Comparison of ENCODE assay signal across 32 cellular contexts in the genomic region with DNA sequence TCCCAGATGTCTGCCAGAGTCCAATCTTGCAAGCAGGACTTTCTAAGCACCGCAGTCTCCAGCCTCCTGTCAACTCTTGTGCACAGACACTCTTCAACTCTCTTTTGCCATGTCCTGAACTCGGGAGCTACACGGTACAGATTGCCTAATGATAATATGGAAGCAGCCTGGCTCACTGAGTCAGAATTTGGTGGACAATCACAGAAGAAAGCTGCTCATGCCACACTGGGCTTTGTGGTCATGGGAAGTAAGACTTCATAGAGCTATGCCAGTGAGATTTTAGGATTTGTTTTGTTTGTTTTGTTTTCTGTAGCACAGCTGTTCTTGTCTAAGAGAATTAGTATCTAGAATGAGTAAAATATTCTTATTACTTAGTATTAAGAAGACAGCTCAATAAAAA.
"Had no signal": no experiment of that assay in that cellular context is flagged by ENCODE, and none has a peak within 500 bp of the region (broad histone marks: within the 10 kb centered on the region; RNA-seq: fewer than 3 reads in every experiment).

No MANE protein-coding gene starts in this region.

- H3K9me3 ChIP-seq: ascending aorta, MG63 had no signal

- H3K4me3 ChIP-seq: ascending aorta, cardiac muscle cell, K562, MG63 had no signal

- ATAC-seq: activated CD8-positive, alpha-beta T cell treated with anti-CD3 and anti-CD28 coated beads for 36 hours; activated T-cell treated with anti-CD3 and anti-CD28 coated beads, Interleukin-2, amount 50 U/mL, for 72 hours; activated T-helper 17 cell treated with anti-CD3 and anti-CD28 coated beads, Interleukin-2, amount 50 U/mL, for 72 hours; K562; PC-3; Right ventricle myocardium inferior had no signal

- H3K27me3 ChIP-seq: ascending aorta, cardiac muscle cell, MG63 had no signal

- H3K36me3 Mint-ChIP-seq: activated naive CD8-positive, alpha-beta T cell treated with anti-CD3 and anti-CD28 coated beads for 36 hours had no signal

- H3K27ac Mint-ChIP-seq: activated CD4-positive, alpha-beta T cell treated with anti-CD3 and anti-CD28 coated beads, Interleukin-2, amount 10 ng/mL, durations not matched to agents 24 days and 14 days; activated CD8-positive, alpha-beta T cell treated with anti-CD3 and anti-CD28 coated beads for 36 hours; activated naive CD8-positive, alpha-beta T cell treated with anti-CD3 and anti-CD28 coated beads for 36 hours; activated T-cell treated with anti-CD3 and anti-CD28 coated beads, Interleukin-2, amount 50 U/mL, for 72 hours; activated T-helper 17 cell treated with anti-CD3 and anti-CD28 coated beads, Interleukin-2, amount 50 U/mL, for 72 hours; T-helper 1 cell treated with Interleukin-12 subunit alpha and Interleukin-12 subunit beta and Interleukin-4 antibody, amounts not matched to agents 30 μg/mL and 1 μg/mL, for 36 hours; T-helper 2 cell treated with Interferon-gamma antibody and Interleukin-4, amounts not matched to agents 5 μg/mL and 100 μg/mL, for 36 hours had no signal

- DNase-seq: activated CD4-positive, alpha-beta T cell treated with anti-CD3 and anti-CD28 coated beads, Interleukin-2, amount 10 ng/mL, durations not matched to agents 24 days and 14 days; activated CD4-positive, alpha-beta T cell treated with anti-CD3 and anti-CD28 coated beads, Interleukin-2, amount 50 U/mL, for 4 hours; activated CD8-positive, alpha-beta T cell treated with anti-CD3 and anti-CD28 coated beads for 36 hours; activated effector memory CD4-positive, alpha-beta T cell treated with anti-CD3 and anti-CD28 coated beads, Interleukin-2, amount 50 U/mL, for 16 hours; activated naive CD4-positive, alpha-beta T cell; activated naive CD4-positive, alpha-beta T cell treated with anti-CD3 and anti-CD28 coated beads, Interleukin-2, amount 50 U/mL, for 16 hours; activated naive CD8-positive, alpha-beta T cell treated with anti-CD3 and anti-CD28 coated beads for 36 hours; activated T-cell treated with anti-CD3 and anti-CD28 coated beads, Interleukin-2, amount 50 U/mL, for 1 hour; activated T-cell treated with anti-CD3 and anti-CD28 coated beads, Interleukin-2, amount 50 U/mL, for 72 hours; amygdala; IMR-90; MG63; NCI-H1048; NCI-H1436 treated with DMSO at 0.1 percent for 48 hours; NCI-H187; NCI-H2029 treated with DMSO at 0.1 percent for 48 hours; NCI-H2107; NCI-H2171; NCI-H510A; NCI-H526; NCI-H748 treated with DMSO at 0.1 percent for 48 hours; NK-92 treated with Interleukin-12 subunit alpha and Interleukin-12 subunit beta, amount 100 ng/mL, for 24 hours; PC-3; SIG-M5 had no signal

- H3K4me1 Mint-ChIP-seq: activated CD4-positive, alpha-beta T cell treated with anti-CD3 and anti-CD28 coated beads, Interleukin-2, amount 10 ng/mL, durations not matched to agents 24 days and 14 days; activated T-helper 17 cell treated with anti-CD3 and anti-CD28 coated beads, Interleukin-2, amount 50 U/mL, for 72 hours had no signal

- H3K4me1 ChIP-seq: ascending aorta had no signal

- H3K36me3 ChIP-seq: ascending aorta, cardiac muscle cell, MG63 had no signal

- H3K4me3 Mint-ChIP-seq: activated CD4-positive, alpha-beta T cell treated with anti-CD3 and anti-CD28 coated beads, Interleukin-2, amount 10 ng/mL, durations not matched to agents 24 days and 14 days; activated CD8-positive, alpha-beta T cell treated with anti-CD3 and anti-CD28 coated beads for 36 hours; activated naive CD8-positive, alpha-beta T cell treated with anti-CD3 and anti-CD28 coated beads for 36 hours; activated T-cell treated with anti-CD3 and anti-CD28 coated beads, Interleukin-2, amount 50 U/mL, for 72 hours; activated T-helper 17 cell treated with anti-CD3 and anti-CD28 coated beads, Interleukin-2, amount 50 U/mL, for 72 hours; T-helper 1 cell treated with Interleukin-12 subunit alpha and Interleukin-12 subunit beta and Interleukin-4 antibody, amounts not matched to agents 30 μg/mL and 1 μg/mL, for 36 hours; T-helper 2 cell treated with Interferon-gamma antibody and Interleukin-4, amounts not matched to agents 5 μg/mL and 100 μg/mL, for 36 hours had no signal

- H3K9me3 Mint-ChIP-seq: activated CD4-positive, alpha-beta T cell treated with anti-CD3 and anti-CD28 coated beads, Interleukin-2, amount 10 ng/mL, durations not matched to agents 24 days and 14 days; activated CD8-positive, alpha-beta T cell treated with anti-CD3 and anti-CD28 coated beads for 36 hours; activated naive CD8-positive, alpha-beta T cell treated with anti-CD3 and anti-CD28 coated beads for 36 hours; activated T-cell treated with anti-CD3 and anti-CD28 coated beads, Interleukin-2, amount 50 U/mL, for 72 hours; activated T-helper 17 cell treated with anti-CD3 and anti-CD28 coated beads, Interleukin-2, amount 50 U/mL, for 72 hours; T-helper 1 cell treated with Interleukin-12 subunit alpha and Interleukin-12 subunit beta and Interleukin-4 antibody, amounts not matched to agents 30 μg/mL and 1 μg/mL, for 36 hours; T-helper 2 cell treated with Interferon-gamma antibody and Interleukin-4, amounts not matched to agents 5 μg/mL and 100 μg/mL, for 36 hours had no signal

- H3K27ac ChIP-seq: ascending aorta, cardiac muscle cell, RWPE1 had no signal
